In the genomic region with DNA sequence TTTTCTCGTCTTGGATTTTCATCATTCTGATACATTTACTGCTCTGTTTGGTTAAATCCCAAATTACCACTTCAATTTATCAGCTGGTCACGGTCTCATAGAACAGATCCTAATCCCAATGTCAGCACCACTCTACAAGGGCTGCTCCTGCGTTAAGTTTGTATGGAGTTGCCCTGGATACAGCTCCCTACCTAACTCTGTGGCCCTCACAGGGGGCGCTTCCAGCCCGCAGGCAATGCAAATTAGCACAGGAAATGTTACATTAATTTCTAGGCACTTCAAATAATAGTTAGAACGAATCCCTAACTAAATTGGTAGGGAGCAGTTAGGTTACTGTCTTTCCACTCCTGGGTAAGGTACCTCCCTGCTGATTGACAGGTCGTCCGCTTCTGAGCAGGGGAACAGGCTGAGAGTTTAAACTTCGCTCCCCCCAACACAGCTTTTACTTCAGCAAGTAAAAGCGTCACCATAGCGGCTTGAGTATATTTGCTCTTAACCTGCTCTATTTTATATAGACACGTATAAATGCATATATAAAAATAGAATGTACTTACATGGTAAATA, we compare ENCODE assay signal across 22 cellular contexts.
DNase-seq lines count a peak whose midpoint lies in the region; ATAC-seq and TF ChIP-seq lines count a peak whose summit lies in the region.
"Had no signal": no experiment of that assay in that cellular context is flagged by ENCODE, and none has a peak within 500 bp of the region (broad histone marks: within the 10 kb centered on the region; RNA-seq: fewer than 3 reads in every experiment).

No MANE protein-coding gene starts in this region.

- intact Hi-C loops in uterus (cut with DNase I; ENCODE audit: low total_unique reads): no loop called here

- TF ChIP-seq POLR2A in uterus (IDR thresholded peaks at IDR 0.05): no peak

- no peak for TF ChIP-seq CTCF in uterus (IDR thresholded peaks at IDR 0.05)

- no peak overlapping the region for H3K4me3 ChIP-seq in H7 (ENCODE audit: insufficient read depth, low read depth, low read length)
- H3K4me3 ChIP-seq in uterus: no peak overlapping the region
- H3K4me3 ChIP-seq: cardiac muscle cell, smooth muscle cell, tibial artery had no signal

- H3K9me3 ChIP-seq in uterus: no peaks in the 10 kb centered on the region
- H3K9me3 ChIP-seq: tibial artery had no signal

- DNase-seq in H7 (peak; percentile 10), NCI-H1417 treated with DMSO at 0.1 percent for 48 hours (lab: John Stamatoyannopoulos, UW) (peak; percentile 27), NCI-H748 treated with DMSO at 0.1 percent for 48 hours (lab: John Stamatoyannopoulos, UW) (peak; percentile 73), iPS-NIHi7 (ENCODE audit: extremely low spot score) (peak; percentile 46), uterus (no peak)
- DNase-seq: activated CD4-positive, CD25-positive, alpha-beta regulatory T cell treated with anti-CD3 and anti-CD28 coated beads, Interleukin-2, amount 50 U/mL, for 72 hours; activated naive CD4-positive, alpha-beta T cell treated with Interleukin-2 at 50 U/mL for 16 hours; activated T-cell treated with anti-CD3 and anti-CD28 coated beads, Interleukin-2, amount 50 U/mL, for 24 hours; amniotic stem cell; CD4-positive, alpha-beta memory T cell; glutamatergic neuron; KBM-7; naive B cell; NCI-H2171; stimulated activated CD4-positive, alpha-beta T cell treated with anti-CD3 and anti-CD28 coated beads, Interleukin-4, amount 100 ng/mL, for 24 hours; stimulated activated naive CD8-positive, alpha-beta T cell treated with anti-CD3 and anti-CD28 coated beads, Interleukin-15, Interleukin-2, amounts not matched to agents 100 U/mL and 50 U/mL, for 24 hours; tibial artery had no signal

- H3K4me1 ChIP-seq in uterus: no peaks in the 10 kb centered on the region
- H3K4me1 ChIP-seq: tibial artery had no signal

- H3K27me3 ChIP-seq in H7 (ENCODE audit: control insufficient read depth, insufficient read depth, low read length) (peaks cover 5% of the 10 kb centered on the region; the same call in 1 of the 2 replicates), uterus (no peaks in the 10 kb centered on the region)
- H3K27me3 ChIP-seq: cardiac muscle cell, tibial artery had no signal

- no peak overlapping the region for H3K27ac ChIP-seq in uterus
- H3K27ac ChIP-seq: cardiac muscle cell, tibial artery had no signal

- ATAC-seq in GM18502 (IDR thresholded peaks at IDR 0.05; ENCODE audit: poor library complexity, unreplicated experiment) (no peak), HG03095 (IDR thresholded peaks at IDR 0.05; ENCODE audit: unreplicated experiment) (no peak)
- ATAC-seq: left lobe of liver; stimulated activated naive CD8-positive, alpha-beta T cell treated with anti-CD3 and anti-CD28 coated beads, Interleukin-15, Interleukin-2, amounts not matched to agents 100 U/mL and 50 U/mL, for 24 hours had no signal

- H3K36me3 ChIP-seq in H7 (replicated peaks; ENCODE audit: control insufficient read depth, insufficient read depth, low read length): no peaks in the 10 kb centered on the region
- H3K36me3 ChIP-seq in uterus: no peaks in the 10 kb centered on the region
- H3K36me3 ChIP-seq: cardiac muscle cell, tibial artery had no signal

Comparison
In these comparisons a context has a peak if more than half of its experiments do, and no peak if none do; other contexts are left out.
1. DNase-seq: peak in H7 (single experiment), NCI-H1417 treated with DMSO at 0.1 percent for 48 hours (single experiment), NCI-H748 treated with DMSO at 0.1 percent for 48 hours (single experiment) and iPS-NIHi7 (single experiment); none in uterus (0 of 2).